19 cellular contexts compared by ENCODE assay signal in the genomic region with DNA sequence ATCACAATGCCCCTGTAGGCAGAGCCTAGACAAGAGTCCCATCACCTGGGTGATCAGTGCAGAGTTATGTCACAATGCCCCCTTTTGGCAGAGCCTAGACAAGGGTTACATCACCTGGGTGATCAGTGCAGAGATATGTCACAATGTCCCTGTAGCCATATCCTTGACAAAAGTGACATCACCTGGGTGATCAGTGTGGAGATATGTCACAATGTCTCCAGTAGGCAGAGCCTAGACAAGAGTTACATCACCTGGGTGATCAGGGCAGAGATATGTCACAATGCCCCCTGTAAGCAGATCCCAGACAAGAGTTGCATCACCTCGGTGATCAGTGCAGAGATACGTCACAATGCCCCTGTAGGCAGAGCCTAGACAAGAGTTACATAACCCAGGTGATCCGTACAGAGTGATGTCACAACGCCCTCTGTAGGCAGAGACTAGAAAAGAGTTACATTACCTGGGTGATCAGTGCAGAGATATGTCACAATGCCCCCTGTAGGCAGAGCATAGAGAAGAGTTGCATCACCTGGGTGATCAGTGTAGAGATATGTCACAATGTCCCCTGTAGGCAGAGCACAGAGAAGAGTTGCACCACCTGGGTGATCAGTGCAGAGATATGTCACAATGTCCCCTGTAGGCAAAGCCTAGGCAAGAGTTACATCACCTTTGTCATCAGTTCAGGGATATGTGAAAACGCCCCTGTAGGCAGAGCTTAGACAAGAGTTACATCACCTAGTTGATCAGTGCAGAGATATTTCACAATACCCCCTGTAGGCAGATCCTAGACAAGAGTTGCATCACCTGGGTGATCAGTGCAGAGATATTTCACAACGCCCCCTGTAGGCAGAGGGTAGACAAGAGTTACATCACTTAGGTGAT. TPM values are rescaled to one million over a fixed set of nuclear protein-coding genes. Genes with fewer than 3 reads are reported as not detected.
DNase-seq lines count a peak whose midpoint lies in the region; ATAC-seq, FAIRE-seq and TF ChIP-seq lines count a peak whose summit lies in the region.
"Not testable (repeated sequence)": the region's sequence is repeated elsewhere in the genome, so short reads cannot be mapped to it uniquely, and the experiment has no call there.
"Had no signal": no experiment of that assay in that cellular context is flagged by ENCODE, and none has a peak within 500 bp of the region (broad histone marks: within the 10 kb centered on the region; RNA-seq: fewer than 3 reads in every experiment).

No MANE protein-coding gene starts in this region.

- H3K4me3 ChIP-seq in HepG2 (replicated peaks in 1 of 3; ENCODE audit: insufficient read depth in 1 of 3, low read depth in 2 of 3, low read length in 3 of 3); testis: not testable (repeated sequence)

- H3K27ac Mint-ChIP-seq in WTC11; activated T-helper 17 cell treated with anti-CD3 and anti-CD28 coated beads, Interleukin-2, amount 50 U/mL, for 72 hours: not testable (repeated sequence)

- not testable (repeated sequence) for TF ChIP-seq EP300 in HepG2 (IDR thresholded peaks at IDR 0.05; ENCODE audit: low read depth in 2 of 2, low read length in 2 of 2); HepG2 (CRISPR knock-in tag; IDR thresholded peaks at IDR 0.05; ENCODE audit: borderline replicate concordance)

- not testable (repeated sequence) for H4K20me1 ChIP-seq in HepG2 (ENCODE audit: insufficient read depth, low read length)

- POLR2A ChIA-PET in WTC11 (lab: Charles Lee); HepG2 (lab: Yijun Ruan, JAX): not testable (repeated sequence)

- peaks cover 23% of the 10 kb centered on the region for H3K27me3 Mint-ChIP-seq in WTC11 (ENCODE audit: low read depth)
- not testable (repeated sequence) for H3K27me3 Mint-ChIP-seq in activated T-helper 17 cell treated with anti-CD3 and anti-CD28 coated beads, Interleukin-2, amount 50 U/mL, for 72 hours

- not testable (repeated sequence) for H3K4me1 Mint-ChIP-seq in WTC11; activated T-helper 17 cell treated with anti-CD3 and anti-CD28 coated beads, Interleukin-2, amount 50 U/mL, for 72 hours

- WGBS in HepG2 (ENCODE audit: low lambda C conversion rate), result 4% methylated on average over 3 of the region's 6 CpGs
- 21 to 35% methylated on average over 6 of the region's 6 CpGs for WGBS in testis, 2 donors

- H3K36me3 Mint-ChIP-seq in WTC11, result peaks cover 23% of the 10 kb centered on the region
- H3K36me3 Mint-ChIP-seq in activated T-helper 17 cell treated with anti-CD3 and anti-CD28 coated beads, Interleukin-2, amount 50 U/mL, for 72 hours (ENCODE audit: low read depth), result not testable (repeated sequence)

- H3K9ac ChIP-seq in HepG2 (ENCODE audit: insufficient read depth, low read depth, low read length), result not testable (repeated sequence)

- BruUV-seq in HepG2 (replicated peaks; lab: Mats Ljungman, UMichigan), result not testable (repeated sequence)

- TF ChIP-seq RAD21 in HepG2 (CRISPR knock-in tag; IDR thresholded peaks at IDR 0.05), result not testable (repeated sequence)

- not testable (repeated sequence) for FAIRE-seq in HepG2 (lab: Jason Lieb, UNC)

- CTCF ChIA-PET in WTC11 (lab: Charles Lee); HepG2 (lab: Yijun Ruan, JAX; ENCODE audit: low intra/inter-chr PET ratio, low total read pairs): not testable (repeated sequence)

- intact Hi-C loops in HepG2 (cut with micrococcal nuclease; ENCODE audit: unreplicated experiment); posterior vena cava (cut with DNase I); testis (cut with DNase I; ENCODE audit: low total_unique reads): not testable (repeated sequence)

- ATAC-seq in GM18907 (IDR thresholded peaks at IDR 0.05; ENCODE audit: unreplicated experiment) (peak; percentile 48), HG03045 (IDR thresholded peaks at IDR 0.05; ENCODE audit: unreplicated experiment) (peak; percentile 33), esophagus mucosa (peak; percentile 81), HepG2 (peak; percentile 55)
- not testable (repeated sequence) for ATAC-seq in WTC11
- ATAC-seq in activated T-helper 17 cell treated with anti-CD3 and anti-CD28 coated beads, Interleukin-2, amount 50 U/mL, for 72 hours (replicated peaks), result peak; percentile 26

- H3K27ac ChIP-seq in HepG2 (ENCODE audit: extremely low read length, insufficient read depth, low read length); testis: not testable (repeated sequence)

- H3K9me3 Mint-ChIP-seq in WTC11, result peaks cover 17% of the 10 kb centered on the region
- H3K9me3 Mint-ChIP-seq in activated T-helper 17 cell treated with anti-CD3 and anti-CD28 coated beads, Interleukin-2, amount 50 U/mL, for 72 hours, result not testable (repeated sequence)

- TF ChIP-seq POLR2A in HepG2 (IDR thresholded peaks at IDR 0.05; ENCODE audit: insufficient read depth in 1 of 2, low read depth in 2 of 2, low read length in 2 of 2); testis (IDR thresholded peaks at IDR 0.05): not testable (repeated sequence)

- H3K9me3 ChIP-seq in HepG2 (ENCODE audit: low read length), result peaks cover 13% of the 10 kb centered on the region
- H3K9me3 ChIP-seq in testis, result not testable (repeated sequence)

- not testable (repeated sequence) for H3K4me1 ChIP-seq in HepG2 (ENCODE audit: insufficient read depth, low read length); testis

- H3K27me3 ChIP-seq in HepG2 (ENCODE audit: control insufficient read depth in 1 of 2, insufficient read depth in 2 of 2, low read length in 2 of 2); testis: not testable (repeated sequence)

- DNase-seq in WTC11 (ENCODE audit: low spot score), result peak; percentile 10
- DNase-seq in HepG2 (ENCODE audit: low spot score), result not testable (repeated sequence)
- peak; percentile 18 for DNase-seq in posterior vena cava (ENCODE audit: low spot score)
- DNase-seq in testis, result peak; percentile 15

- not testable (repeated sequence) for TF ChIP-seq CTCF in WTC11 (IDR thresholded peaks at IDR 0.05); HepG2 (CRISPR knock-in tag; IDR thresholded peaks at IDR 0.05); testis (IDR thresholded peaks at IDR 0.05)

- in situ Hi-C loops in HepG2 (cut with HindIII; ENCODE audit: extremely low pct_ligation_motif_present, low pct_unique_long_range_greater_than_20kb), result not testable (repeated sequence)

- not testable (repeated sequence) for H3K4me2 ChIP-seq in HepG2 (ENCODE audit: low read depth, low read length)

- not testable (repeated sequence) for H3K4me3 Mint-ChIP-seq in WTC11; activated T-helper 17 cell treated with anti-CD3 and anti-CD28 coated beads, Interleukin-2, amount 50 U/mL, for 72 hours

- H2AFZ ChIP-seq in HepG2 (ENCODE audit: low read length), result not testable (repeated sequence)

- H3K79me2 ChIP-seq in HepG2 (ENCODE audit: insufficient read depth, low read length), result not testable (repeated sequence)

- H3K36me3 ChIP-seq in HepG2 (replicated peaks in 1 of 2; ENCODE audit: control insufficient read depth in 1 of 2, insufficient read depth in 2 of 2, low read length in 2 of 2); testis (ENCODE audit: low read depth, missing control alignments): not testable (repeated sequence)

TF ChIP-seq in HepG2, 621 proteins besides CTCF, POLR2A, EP300 and RAD21:
- peak; percentile 18; the same call in 1 of the 2 replicates for TF ChIP-seq CEBPB (IDR thresholded peaks at IDR 0.05; ENCODE audit: borderline replicate concordance, low read depth, low read length)

RNA-seq across cellular contexts. Expression of a gene that starts 4.4 kb away (rescaled TPM):
- total RNA-seq in WTC11 (2021), result 0.52 TPM in 1 of 3 replicates, not detected in the others
- not detected for total RNA-seq in activated T-helper 17 cell treated with anti-CD3 and anti-CD28 coated beads, Interleukin-2, amount 50 U/mL, for 72 hours
- 0.56 TPM for total RNA-seq in esophagus mucosa
- not detected in 2 replicates for total RNA-seq in HepG2 (2016; rRNA removed; fragmentation: Illumina TruSeq; extraction: Trizol)
- total RNA-seq in HepG2 (2016; cell fraction: cytosol; rRNA removed; fragmentation: Illumina TruSeq; extraction: Trizol; ENCODE audit: low read depth), result not detected in 2 replicates
- total RNA-seq in HepG2 (2016; cell fraction: insoluble cytoplasmic fraction; rRNA removed; fragmentation: Illumina TruSeq; extraction: Trizol), result not detected in 2 replicates
- not detected in 2 replicates for total RNA-seq in HepG2 (2016; cell fraction: membrane; rRNA removed; fragmentation: Illumina TruSeq; extraction: Trizol)
- not detected in 2 replicates for total RNA-seq in HepG2 (2016; cell fraction: nucleus; rRNA removed; fragmentation: Illumina TruSeq; extraction: Trizol)
- not detected in 2 replicates for polyA plus RNA-seq in HepG2 (2011; rRNA removed)
- polyA plus RNA-seq in HepG2 (2011; cell fraction: cytosol; rRNA removed), result not detected in 2 replicates
- polyA plus RNA-seq in HepG2 (2011; cell fraction: nucleus; rRNA removed), result not detected in 2 replicates
- not detected in 2 replicates for polyA plus RNA-seq in HepG2 (2012)
- polyA plus RNA-seq in HepG2 (2016; cell fraction: cytosol; fragmentation: Illumina TruSeq; extraction: Trizol; ENCODE audit: low read depth), result not detected in 2 replicates
- not detected in 2 replicates for polyA plus RNA-seq in HepG2 (2016; cell fraction: insoluble cytoplasmic fraction; fragmentation: Illumina TruSeq; extraction: Trizol; ENCODE audit: low read depth)
- polyA plus RNA-seq in HepG2 (2016; cell fraction: membrane; fragmentation: Illumina TruSeq; extraction: Trizol; ENCODE audit: low read depth), result not detected in 2 replicates
- polyA plus RNA-seq in HepG2 (2016; cell fraction: nucleus; fragmentation: Illumina TruSeq; extraction: Trizol; ENCODE audit: insufficient read depth, low read depth), result not detected in 2 replicates
- polyA minus RNA-seq in HepG2 (2011; rRNA and poly(A)+ RNA removed; ENCODE audit: low replicate concordance), result not detected in 2 replicates
- polyA minus RNA-seq in HepG2 (2011; cell fraction: cytosol; rRNA and poly(A)+ RNA removed), result not detected in 2 replicates
- not detected in 2 replicates for polyA minus RNA-seq in HepG2 (2011; cell fraction: nucleus; rRNA and poly(A)+ RNA removed)
- not detected for total RNA-seq in posterior vena cava
- not detected for total RNA-seq in testis
- polyA plus RNA-seq in testis (ENCODE audit: insufficient read depth, low read depth, low replicate concordance), result 1.1 TPM
- total RNA-seq: activated B cell treated with CpG ODN at 0.5 μM for 24 hours; activated naive CD8-positive, alpha-beta T cell treated with anti-CD3 and anti-CD28 coated beads for 36 hours; bronchial epithelial cell; CD4-positive, alpha-beta T cell; dermis blood vessel endothelial cell; left ventricle myocardium inferior; OCI-LY7; SJSA1; urinary bladder had no signal
- polyA plus RNA-seq: AG04450, IgD-negative memory B cell, urinary bladder had no signal
